In the genomic region with DNA sequence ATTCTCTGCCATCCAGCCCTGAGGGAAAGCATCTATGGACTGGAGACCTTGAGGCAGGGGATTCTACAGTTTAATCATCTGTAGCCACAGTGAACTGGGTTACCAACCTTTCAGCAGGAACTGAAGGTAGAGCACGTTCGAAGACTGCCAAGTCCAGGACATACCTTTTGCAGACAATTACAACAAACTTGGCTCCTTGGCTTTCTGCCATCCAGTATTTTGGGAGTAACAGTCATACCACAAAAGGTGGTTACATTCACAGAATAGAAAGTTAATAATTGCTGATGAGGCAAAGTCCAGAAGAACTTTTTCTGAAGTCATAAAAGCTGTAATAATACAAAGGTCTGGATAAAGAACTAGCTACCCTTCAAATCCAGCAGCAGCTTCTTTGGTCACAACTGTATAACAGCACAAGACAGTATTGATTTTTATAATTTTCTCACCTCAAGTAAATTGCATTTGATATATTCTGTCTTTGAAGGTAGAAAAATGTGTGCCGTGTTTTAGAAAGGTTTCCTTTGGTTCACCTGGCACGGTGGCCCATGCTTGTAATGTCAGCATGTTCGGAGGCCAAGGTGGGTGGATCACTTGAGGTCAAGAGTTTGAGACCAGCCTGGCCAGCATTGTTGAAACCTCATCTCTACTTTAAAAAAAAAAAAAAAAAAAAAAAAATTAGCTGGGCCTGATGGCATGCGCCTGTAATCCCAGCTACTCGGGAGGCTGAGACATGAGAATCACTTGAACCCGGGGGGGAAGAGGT, we compare ENCODE assay signal across 16 cellular contexts.
DNase-seq lines count a peak whose midpoint lies in the region; ATAC-seq and FAIRE-seq lines count a peak whose summit lies in the region.
"Had no signal": no experiment of that assay in that cellular context is flagged by ENCODE, and none has a peak within 500 bp of the region (broad histone marks: within the 10 kb centered on the region; RNA-seq: fewer than 3 reads in every experiment).

No MANE protein-coding gene starts in this region.

- ATAC-seq in GM18498 (IDR thresholded peaks at IDR 0.05; ENCODE audit: unreplicated experiment) (peak; percentile 52), GM21528 (IDR thresholded peaks at IDR 0.05; ENCODE audit: low FRiP score, unreplicated experiment) (peak; percentile 52), HG03432 (IDR thresholded peaks at IDR 0.05; ENCODE audit: unreplicated experiment) (peak; percentile 62), GM21576 (IDR thresholded peaks at IDR 0.05; ENCODE audit: unreplicated experiment) (no peak)
- no peak for ATAC-seq in activated CD4-positive, CD25-positive, alpha-beta regulatory T cell treated with anti-CD3 and anti-CD28 coated beads, Interleukin-2, amount 50 U/mL, for 24 hours
- ATAC-seq: Panc1; stimulated activated memory B cell treated with anti-CD40 and anti-IgM and Interleukin-4, amounts not matched to agents 10 μg/mL and 1 μg/mL and 100 μg/mL, for 72 hours had no signal

- FAIRE-seq in urothelium cell line (lab: Jason Lieb, UNC), result no peak
- FAIRE-seq: H1 had no signal

- peak; percentile 66 for DNase-seq in kidney glomerular epithelial cell (lab: John Stamatoyannopoulos, UW)
- no peak for DNase-seq in activated effector memory CD4-positive, alpha-beta T cell treated with Interleukin-2 at 50 U/mL for 16 hours
- no peak for DNase-seq in urothelium cell line (ENCODE audit: low spot score)
- DNase-seq: activated CD4-positive, alpha-beta T cell treated with anti-CD3 and anti-CD28 coated beads for 48 hours; anterior cingulate cortex; DND-41; NCI-H1048; T-helper 1 cell had no signal

Comparison
In these comparisons a context has a peak if more than half of its experiments do, and no peak if none do; other contexts are left out.
1. ATAC-seq: peak in GM18498 (single experiment), GM21528 (single experiment) and HG03432 (single experiment); none in activated CD4-positive, CD25-positive, alpha-beta regulatory T cell treated with anti-CD3 and anti-CD28 coated beads, Interleukin-2, amount 50 U/mL, for 24 hours (0 of 2) and GM21576 (single experiment).